In genomic region chr1:73803380-73803779, GRCh38 we compare ENCODE assay signal across 20 cellular contexts.
"Had no signal": no experiment of that assay in that cellular context is flagged by ENCODE, and none has a peak within 500 bp of the region (broad histone marks: within the 10 kb centered on the region; RNA-seq: fewer than 3 reads in every experiment).

No MANE protein-coding gene starts in this region.

- H3K4me1 Mint-ChIP-seq: activated naive CD4-positive, alpha-beta T cell treated with anti-CD3 and anti-CD28 coated beads, Interleukin-2, amount 50 U/mL, for 24 hours; natural killer cell had no signal

- H3K4me1 ChIP-seq: esophagus muscularis mucosa, prostate gland, spleen, upper lobe of right lung had no signal

- H3K9me3 Mint-ChIP-seq: activated naive CD4-positive, alpha-beta T cell treated with anti-CD3 and anti-CD28 coated beads, Interleukin-2, amount 50 U/mL, for 24 hours had no signal

- ATAC-seq: effector memory CD8-positive, alpha-beta T cell; natural killer cell; upper lobe of right lung had no signal

- H3K27ac ChIP-seq: dorsolateral prefrontal cortex, esophagus muscularis mucosa, prostate gland, spleen, thoracic aorta, upper lobe of right lung had no signal

- H3K9me3 ChIP-seq: esophagus muscularis mucosa, prostate gland, spleen, thoracic aorta, upper lobe of right lung had no signal

- H3K27me3 Mint-ChIP-seq: activated CD4-positive, alpha-beta memory T cell treated with anti-CD3 and anti-CD28 coated beads for 36 hours; activated naive CD4-positive, alpha-beta T cell treated with anti-CD3 and anti-CD28 coated beads, Interleukin-2, amount 50 U/mL, for 24 hours; brain; effector memory CD8-positive, alpha-beta T cell had no signal

- H3K27me3 ChIP-seq: dorsolateral prefrontal cortex, esophagus muscularis mucosa, spleen, upper lobe of right lung had no signal

- DNase-seq: activated CD4-positive, alpha-beta memory T cell treated with anti-CD3 and anti-CD28 coated beads for 36 hours; activated CD4-positive, alpha-beta T cell treated with anti-CD3 and anti-CD28 coated beads for 48 hours; activated gamma-delta T cell treated with Interleukin-2 at 50 U/mL for 16 hours; aorta; caudate nucleus; dorsolateral prefrontal cortex; effector memory CD8-positive, alpha-beta T cell; mesendoderm; natural killer cell; spleen; stimulated activated CD4-positive, alpha-beta T cell treated with anti-CD3 and anti-CD28 coated beads, Interleukin-4, amount 100 ng/mL, for 24 hours; stimulated activated naive CD4-positive, alpha-beta T cell treated with Interleukin-2 at 50 U/mL for 16 hours; T-helper 2 cell; upper lobe of right lung had no signal

- H3K36me3 ChIP-seq: esophagus muscularis mucosa, prostate gland, spleen, thoracic aorta, upper lobe of right lung had no signal

- H3K36me3 Mint-ChIP-seq: activated CD4-positive, alpha-beta memory T cell treated with anti-CD3 and anti-CD28 coated beads for 36 hours; activated naive CD4-positive, alpha-beta T cell treated with anti-CD3 and anti-CD28 coated beads, Interleukin-2, amount 50 U/mL, for 24 hours; brain had no signal

- H3K27ac Mint-ChIP-seq: activated CD4-positive, alpha-beta memory T cell treated with anti-CD3 and anti-CD28 coated beads for 36 hours; activated T-helper 1 cell treated with anti-CD3 and anti-CD28 coated beads, Interleukin-12 subunit alpha, Interleukin-12 subunit beta, Interleukin-2, Interleukin-4 antibody, amounts not matched to agents 30 ng/mL and 10 ng/mL and 1 ng/mL, durations not matched to agents 14 hours and 24 hours and 36 hours; effector memory CD8-positive, alpha-beta T cell; natural killer cell had no signal

- H3K4me3 Mint-ChIP-seq: activated CD4-positive, alpha-beta memory T cell treated with anti-CD3 and anti-CD28 coated beads for 36 hours; activated naive CD4-positive, alpha-beta T cell treated with anti-CD3 and anti-CD28 coated beads, Interleukin-2, amount 50 U/mL, for 24 hours; activated T-helper 1 cell treated with anti-CD3 and anti-CD28 coated beads, Interleukin-12 subunit alpha, Interleukin-12 subunit beta, Interleukin-2, Interleukin-4 antibody, amounts not matched to agents 30 ng/mL and 10 ng/mL and 1 ng/mL, durations not matched to agents 14 hours and 24 hours and 36 hours; brain; effector memory CD8-positive, alpha-beta T cell; natural killer cell had no signal

- H3K4me3 ChIP-seq: dorsolateral prefrontal cortex, esophagus muscularis mucosa, prostate gland, spleen, thoracic aorta, upper lobe of right lung had no signal
